ENCODE assay signal across 1 cellular context in the genomic region with DNA sequence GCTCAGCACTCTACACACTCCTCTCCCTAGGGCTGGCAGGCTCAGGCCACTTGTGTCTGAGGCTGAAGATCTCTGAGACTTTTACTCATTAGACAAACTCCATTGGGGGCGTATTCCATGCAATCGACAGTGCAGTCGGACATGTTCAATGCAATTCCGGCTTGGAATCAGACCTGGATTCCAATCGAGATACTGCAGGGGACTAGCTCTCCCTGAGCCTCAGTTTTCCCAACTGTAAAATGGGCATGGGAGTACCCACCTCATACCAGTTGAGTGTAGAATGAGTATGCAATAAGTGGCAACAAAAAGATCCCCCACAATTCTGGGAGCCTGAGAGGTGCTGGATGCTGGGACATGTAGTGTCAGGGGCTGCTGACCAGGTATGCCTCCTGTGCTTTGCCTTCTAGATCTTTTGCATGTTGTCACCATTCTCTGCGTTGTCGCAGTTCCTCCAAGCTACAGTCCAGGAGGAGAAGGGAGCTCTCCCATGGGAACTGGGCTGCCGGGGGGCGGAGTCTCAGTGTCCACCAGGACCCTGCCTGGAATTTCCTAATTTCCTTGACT.
TF ChIP-seq lines count a peak whose summit lies in the region.

No MANE protein-coding gene starts in this region.

TF ChIP-seq in K562, 482 proteins besides CTCF, POLR2A, EP300 and RAD21:
- no peak for TF ChIP-seq CHD4 (IDR thresholded peaks at IDR 0.05; ENCODE audit: insufficient read depth, insufficient replicate concordance, low read depth, low read length, poor library complexity, severe bottlenecking)
- TF ChIP-seq RBM25 (IDR thresholded peaks at IDR 0.05; ENCODE audit: low read depth, low read length, severe bottlenecking) = peak; percentile 60
